8 cellular contexts compared by ENCODE assay signal in the genomic region with DNA sequence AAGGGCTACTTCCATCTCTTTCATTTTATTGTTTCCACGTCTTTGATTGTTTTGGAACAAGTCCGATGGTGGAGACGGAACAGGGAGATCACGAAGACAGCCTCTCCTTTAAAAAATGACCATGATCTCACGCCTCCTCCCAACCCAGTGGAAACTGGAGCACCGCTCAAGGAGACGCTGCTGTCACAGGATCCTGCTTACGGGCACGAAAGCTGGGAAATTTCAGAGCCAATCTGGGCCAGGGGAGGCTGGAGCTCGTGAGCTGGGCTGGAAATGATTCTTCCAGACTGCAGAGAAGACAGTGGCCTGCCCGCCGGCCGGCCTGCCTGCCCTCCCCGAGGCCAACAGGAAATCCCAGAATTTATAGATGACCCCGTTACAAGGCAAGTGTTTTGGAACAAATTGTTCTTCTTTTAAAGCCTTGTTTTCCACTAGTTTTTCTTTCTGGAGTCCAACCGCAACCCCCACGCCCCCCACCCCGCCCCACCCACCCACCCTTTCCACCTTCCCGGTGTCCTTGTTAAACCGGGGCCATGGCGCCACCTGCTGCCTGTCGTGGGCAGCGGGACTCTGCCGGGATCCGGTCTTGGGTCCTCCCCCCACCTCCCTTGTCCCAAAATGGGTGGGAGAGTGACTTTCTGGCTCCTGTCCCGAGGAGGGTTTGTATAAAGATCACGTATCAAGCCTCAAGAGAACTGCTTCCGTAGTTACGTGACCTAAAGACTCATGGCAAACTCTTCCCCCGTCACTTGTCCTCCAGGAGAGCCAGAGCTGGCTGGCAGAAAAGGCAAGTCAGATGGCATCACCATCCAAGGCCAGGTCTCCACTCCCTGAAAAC. TPM values are rescaled to one million over a fixed set of nuclear protein-coding genes. Genes with fewer than 3 reads are reported as not detected.
A peak's percentile ranks its signal among the peaks of the same experiment; 100 is the strongest.
DNase-seq lines count a peak whose midpoint lies in the region; ATAC-seq and TF ChIP-seq lines count a peak whose summit lies in the region.

No MANE protein-coding gene starts in this region.

- H3K27ac ChIP-seq in MM.1S (ENCODE audit: low read length): no peak overlapping the region

- ATAC-seq in mucosa of descending colon (peak; percentile 89), GM21737 (IDR thresholded peaks at IDR 0.05; ENCODE audit: unreplicated experiment) (no peak)

- H3K4me1 ChIP-seq in MM.1S (ENCODE audit: low read length) (no peaks in the 10 kb centered on the region), mucosa of descending colon (ENCODE audit: low read depth) (peaks cover 10% of the 10 kb centered on the region)

- intact Hi-C loops in mucosa of descending colon (cut with DNase I, micrococcal nuclease): loop anchor here in 1 of 2 donors (5.0 to 10.0 kb wide), 3 partner anchors 65 to 602 kb away; partner anchors contain the start of gene MED13L

- no peaks in the 10 kb centered on the region for H3K27me3 ChIP-seq in MM.1S (replicated peaks; ENCODE audit: insufficient read depth, low read length)

- no peaks in the 10 kb centered on the region for H3K9me2 ChIP-seq in MM.1S (replicated peaks; ENCODE audit: insufficient read depth, low read length)

- H3K4me3 ChIP-seq in MM.1S (ENCODE audit: low read length): no peak overlapping the region
- no peak overlapping the region for H3K4me3 ChIP-seq in mucosa of descending colon

- 0 out of 2 replicates have a peak overlapping the region, but pooled peaks have one; percentile 23 for H2AFZ ChIP-seq in MM.1S (ENCODE audit: low read length)

- H3K36me3 ChIP-seq in MM.1S (replicated peaks; ENCODE audit: insufficient read depth, low read length) (no peaks in the 10 kb centered on the region), mucosa of descending colon (ENCODE audit: low read depth) (no peaks in the 10 kb centered on the region)

- no peaks in the 10 kb centered on the region for H3K79me2 ChIP-seq in MM.1S (ENCODE audit: low read length)

- H3K9me3 ChIP-seq in MM.1S (replicated peaks; ENCODE audit: insufficient read depth, low read length) (no peaks in the 10 kb centered on the region), mucosa of descending colon (no peaks in the 10 kb centered on the region)

- H3K9ac ChIP-seq in MM.1S (ENCODE audit: low read length): no peak overlapping the region

- DNase-seq in DMS153 treated with DMSO at 0.1 percent for 48 hours (lab: John Stamatoyannopoulos, UW; ENCODE audit: unreplicated experiment) (peak; percentile 27), DMS153 (lab: John Stamatoyannopoulos, UW) (no peak), MM.1S (peak; percentile 34), epidermal melanocyte (ENCODE audit: insufficient read length, low spot score) (peak; percentile 76), mucosa of descending colon (peak; percentile 83 to 87 (median 85))
- DNase-seq in activated CD8-positive, alpha-beta memory T cell treated with anti-CD3 and anti-CD28 coated beads, Interleukin-2, amount 50 U/mL, for 48 hours: peak; percentile 78
- peak; percentile 25 to 30 for DNase-seq in stimulated activated CD8-positive, alpha-beta memory T cell treated with anti-CD3 and anti-CD28 coated beads, Interleukin-15, amount 100 ng/mL, for 48 hours (ENCODE audit: low read depth in 2 of 2)

- H3F3A ChIP-seq in MM.1S (ENCODE audit: insufficient read depth, low read length): no peaks in the 10 kb centered on the region

- peak overlapping the region; percentile 26; the same call in 1 of the 2 replicates for H3K4me2 ChIP-seq in MM.1S (ENCODE audit: low read depth, low read length)

- no peaks in the 10 kb centered on the region for H4K20me1 ChIP-seq in MM.1S (ENCODE audit: insufficient read depth, low read length)

- peak; percentile 39 for TF ChIP-seq CTCF in MM.1S (IDR thresholded peaks at IDR 0.05; ENCODE audit: low read length)
- peak; percentile 33 for TF ChIP-seq CTCF in mucosa of descending colon (IDR thresholded peaks at IDR 0.05)

RNA-seq across cellular contexts. Expression of gene MAP1LC3B2, which starts 40.3 kb away (rescaled TPM):
- 1 to 10 TPM; 1.6 to 2.0 (median 1.7) TPM for total RNA-seq in mucosa of descending colon
